ENCODE assay signal across 8 cellular contexts in genomic region chr1:55214214-55214902, GRCh38. TPM values are rescaled to one million over a fixed set of nuclear protein-coding genes. Genes with fewer than 3 reads are reported as not detected.
A peak's percentile ranks its signal among the peaks of the same experiment; 100 is the strongest.
DNase-seq lines count a peak whose midpoint lies in the region; ATAC-seq and TF ChIP-seq lines count a peak whose summit lies in the region.

No MANE protein-coding gene starts in this region.

- peaks cover 76% of the 10 kb centered on the region for H3K4me1 Mint-ChIP-seq in activated T-cell treated with anti-CD3 and anti-CD28 coated beads, Interleukin-2, amount 50 U/mL, for 4 hours (ENCODE audit: low read depth)
- H3K4me1 Mint-ChIP-seq in nephron (peaks cover 58% of the 10 kb centered on the region), type B pancreatic cell (ENCODE audit: unreplicated experiment) (peaks cover 66% of the 10 kb centered on the region)

- no peaks in the 10 kb centered on the region for H3K27me3 Mint-ChIP-seq in activated T-cell treated with anti-CD3 and anti-CD28 coated beads, Interleukin-2, amount 50 U/mL, for 4 hours (ENCODE audit: low read depth)
- H3K27me3 Mint-ChIP-seq in nephron (ENCODE audit: low read depth): peaks cover 7% of the 10 kb centered on the region
- no peaks in the 10 kb centered on the region for H3K27me3 Mint-ChIP-seq in type B pancreatic cell

- no peaks in the 10 kb centered on the region for H3K9me3 Mint-ChIP-seq in activated T-cell treated with anti-CD3 and anti-CD28 coated beads, Interleukin-2, amount 50 U/mL, for 4 hours
- H3K9me3 Mint-ChIP-seq in nephron (no peaks in the 10 kb centered on the region), type B pancreatic cell (no peaks in the 10 kb centered on the region)

- no peak for TF ChIP-seq CTCF in fibroblast of pulmonary artery (IDR thresholded peaks at IDR 0.05; ENCODE audit: low read length, missing control alignments)
- no peak for TF ChIP-seq CTCF in nephron (IDR thresholded peaks at IDR 0.05; ENCODE audit: unreplicated experiment in 3 of 3)
- TF ChIP-seq CTCF in type B pancreatic cell (conservative IDR thresholded peaks at IDR 0.05): no peak

- DNase-seq in NCI-H1417 (lab: John Stamatoyannopoulos, UW): peak; percentile 29 to 78 (median 70)
- no peak for DNase-seq in NCI-H1417 treated with DMSO at 0.1 percent for 48 hours (lab: John Stamatoyannopoulos, UW)
- peak; percentile 21 for DNase-seq in NCI-H510A (lab: John Stamatoyannopoulos, UW)
- DNase-seq in activated T-cell treated with anti-CD3 and anti-CD28 coated beads, Interleukin-2, amount 50 U/mL, for 4 hours: peak; percentile 25
- no peak for DNase-seq in fibroblast of pulmonary artery (ENCODE audit: low read depth)
- DNase-seq in type B pancreatic cell (ENCODE audit: extremely low spot score, unreplicated experiment): peak; percentile 72

- H3K4me3 ChIP-seq in fibroblast of pulmonary artery (replicated peaks; ENCODE audit: low read depth, low read length): peak overlapping the region; percentile 77

- peak; percentile 12 for ATAC-seq in HG02798 (IDR thresholded peaks at IDR 0.05; ENCODE audit: poor library complexity, unreplicated experiment)
- peak; percentile 11 to 14 for ATAC-seq in activated T-cell treated with anti-CD3 and anti-CD28 coated beads, Interleukin-2, amount 50 U/mL, for 4 hours

- H3K27ac Mint-ChIP-seq in nephron: peak overlapping the region; percentile 91 to 96 (median 93)
- peak overlapping the region; percentile 87 for H3K27ac Mint-ChIP-seq in type B pancreatic cell

- H3K36me3 Mint-ChIP-seq in activated T-cell treated with anti-CD3 and anti-CD28 coated beads, Interleukin-2, amount 50 U/mL, for 4 hours (ENCODE audit: insufficient read depth): peaks cover under 1% of the 10 kb centered on the region
- no peaks in the 10 kb centered on the region for H3K36me3 Mint-ChIP-seq in nephron (ENCODE audit: low read depth)
- no peaks in the 10 kb centered on the region for H3K36me3 Mint-ChIP-seq in type B pancreatic cell

- H3K4me3 Mint-ChIP-seq in activated T-cell treated with anti-CD3 and anti-CD28 coated beads, Interleukin-2, amount 50 U/mL, for 4 hours: peak overlapping the region; percentile 96
- H3K4me3 Mint-ChIP-seq in nephron: peak overlapping the region; percentile 93 to 95 (median 94)
- H3K4me3 Mint-ChIP-seq in type B pancreatic cell: peak overlapping the region; percentile 93

RNA-seq across cellular contexts. Expression of gene USP24, which starts 0.8 kb away (rescaled TPM):
- 10 to 100 TPM; 42.1 to 44.0 (median 43.9) TPM for total RNA-seq in activated T-cell treated with anti-CD3 and anti-CD28 coated beads, Interleukin-2, amount 50 U/mL, for 4 hours
- 35.3 and 44.5 TPM in 2 replicates for total RNA-seq in type B pancreatic cell (ENCODE audit: low replicate concordance)

Comparison
In these comparisons a context has a peak if more than half of its experiments do, and no peak if none do; other contexts are left out.
1. DNase-seq: peak in NCI-H1417 (3 of 3), NCI-H510A (single experiment), activated T-cell treated with anti-CD3 and anti-CD28 coated beads, Interleukin-2, amount 50 U/mL, for 4 hours (single experiment) and type B pancreatic cell (single experiment); none in NCI-H1417 treated with DMSO at 0.1 percent for 48 hours (single experiment) and fibroblast of pulmonary artery (single experiment).
2. Peak in every context shown above with its lines, with median percentiles within 50 percentile points of each other: H3K4me3 Mint-ChIP-seq.